15 cellular contexts compared by ENCODE assay signal in genomic region chr4:15376594-15376993, GRCh38. TPM values are rescaled to one million over a fixed set of nuclear protein-coding genes. Genes with fewer than 3 reads are reported as not detected.
A peak's percentile ranks its signal among the peaks of the same experiment; 100 is the strongest.
DNase-seq lines count a peak whose midpoint lies in the region; ATAC-seq, FAIRE-seq and TF ChIP-seq lines count a peak whose summit lies in the region.
"Had no signal": no experiment of that assay in that cellular context is flagged by ENCODE, and none has a peak within 500 bp of the region (broad histone marks: within the 10 kb centered on the region; RNA-seq: fewer than 3 reads in every experiment).

No MANE protein-coding gene starts in this region.

- peaks cover 0 to under 1% (median 0%) of the 10 kb centered on the region in 7 donors for H3K9me3 Mint-ChIP-seq in naive B cell

- H2BK120ac ChIP-seq in H1 (replicated peaks; ENCODE audit: low read depth, low read length) = no peak overlapping the region

- H3K4me2 ChIP-seq in H1 (ENCODE audit: insufficient read depth in 1 of 2, low read depth in 2 of 2, low read length in 2 of 2) (no peak overlapping the region), PC-9 (no peak overlapping the region)

- peak overlapping the region; percentile 40 to 94 (median 93) for H3K27ac Mint-ChIP-seq in naive B cell

- H3K9me3 ChIP-seq in H1 (ENCODE audit: insufficient read depth in 2 of 2, low read depth in 1 of 2, low read length in 1 of 2) = no peaks in the 10 kb centered on the region
- H3K9me3 ChIP-seq in PC-9 (ENCODE audit: insufficient read depth, low read depth) = no peaks in the 10 kb centered on the region
- H3K9me3 ChIP-seq: tibial nerve had no signal

- no peak overlapping the region for H3K23ac ChIP-seq in H1 (ENCODE audit: insufficient read length)

- H2BK15ac ChIP-seq in H1 (ENCODE audit: low read length) = no peak overlapping the region

- no peak for ATAC-seq in naive B cell (ENCODE audit: low read depth in 2 of 2)

- H3K36me3 Mint-ChIP-seq in naive B cell = no peaks in the 10 kb centered on the region
- H3K36me3 Mint-ChIP-seq: activated naive CD8-positive, alpha-beta T cell treated with anti-CD3 and anti-CD28 coated beads, Interleukin-2, amount 10 ng/mL, durations not matched to agents 7 days and 5 days had no signal

- no peak overlapping the region for H3K56ac ChIP-seq in H1 (replicated peaks; ENCODE audit: insufficient read length, low read depth, low read length)

- no peak overlapping the region for H3K18ac ChIP-seq in H1 (ENCODE audit: extremely low read depth, low read length)

- H3F3A ChIP-seq in PC-9 (ENCODE audit: insufficient read depth, low read depth) = no peaks in the 10 kb centered on the region

- H3K4ac ChIP-seq in H1 (replicated peaks; ENCODE audit: insufficient read length, low read depth, low read length) = no peak overlapping the region

- H3K79me1 ChIP-seq in H1 (ENCODE audit: low read depth, low read length) = no peaks in the 10 kb centered on the region

- no peak overlapping the region for H2BK20ac ChIP-seq in H1 (ENCODE audit: low read length)

- no peaks in the 10 kb centered on the region for H3K36me3 ChIP-seq in H1 (ENCODE audit: control insufficient read depth in 2 of 4, insufficient read depth in 4 of 4, low read length in 3 of 4)
- no peaks in the 10 kb centered on the region for H3K36me3 ChIP-seq in PC-9 (ENCODE audit: low read depth)
- H3K36me3 ChIP-seq: tibial nerve had no signal

- no peaks in the 10 kb centered on the region for H3K23me2 ChIP-seq in H1 (ENCODE audit: low read depth, low read length)

- peaks cover 18 to 40% (median 29%) of the 10 kb centered on the region in 3 donors for H3K4me1 Mint-ChIP-seq in naive B cell

- peak overlapping the region in 6 of 8 donors; percentile 24 to 80 (median 47) for H3K4me3 Mint-ChIP-seq in naive B cell
- H3K4me3 Mint-ChIP-seq: activated naive CD8-positive, alpha-beta T cell treated with anti-CD3 and anti-CD28 coated beads, Interleukin-2, amount 10 ng/mL, durations not matched to agents 7 days and 5 days had no signal

- H2BK5ac ChIP-seq in H1 (ENCODE audit: low read depth, low read length) = peak overlapping the region; percentile 18; the same call in 1 of the 2 replicates

- no peaks in the 10 kb centered on the region for H4K20me1 ChIP-seq in H1 (replicated peaks in 1 of 2; ENCODE audit: control insufficient read depth in 1 of 2, insufficient read depth in 2 of 2, low read length in 2 of 2)
- H4K20me1 ChIP-seq in PC-9 (ENCODE audit: insufficient read depth) = no peaks in the 10 kb centered on the region

- H3K27me3 ChIP-seq in H1 (replicated peaks in 1 of 4; ENCODE audit: control insufficient read depth in 3 of 4, extremely low read depth in 1 of 4, insufficient read depth in 3 of 4, low read length in 3 of 4) (no peaks in the 10 kb centered on the region), PC-9 (ENCODE audit: insufficient read depth, low read depth) (no peaks in the 10 kb centered on the region)
- H3K27me3 ChIP-seq: tibial nerve had no signal

- H3K14ac ChIP-seq in H1 (ENCODE audit: insufficient read length) = no peak overlapping the region

- CTCF ChIA-PET in H1 (lab: Charles Lee; ENCODE audit: partially characterized antibody) (interaction anchor here (1.7 kb wide), 1 partner anchor 82 kb away, joined by 6 read pairs; no protein-coding TSS in a partner anchor), PC-9 (lab: Charles Lee) (no interaction called here)

- H4K8ac ChIP-seq in H1 (ENCODE audit: extremely low read depth, insufficient read depth, low read length) = no peak overlapping the region

- no peak overlapping the region for H4K91ac ChIP-seq in H1 (replicated peaks; ENCODE audit: insufficient read length, low read length)

- no peak overlapping the region for H3K9ac ChIP-seq in H1 (replicated peaks in 1 of 4; ENCODE audit: extremely low read depth in 1 of 4, low read depth in 3 of 4, low read length in 3 of 4)

- peaks cover 0 to 4% (median 2%) of the 10 kb centered on the region in 4 experiments; a peak in 3 of 7 replicates for H3K4me1 ChIP-seq in H1 (replicated peaks in 1 of 4; ENCODE audit: control insufficient read depth in 3 of 4, insufficient read depth in 4 of 4, low read length in 3 of 4)
- H3K4me1 ChIP-seq in PC-9 (replicated peaks; ENCODE audit: insufficient read depth) = no peaks in the 10 kb centered on the region

- no peak overlapping the region for H3K4me3 ChIP-seq in H1 (ENCODE audit: extremely low read depth in 1 of 4, insufficient read depth in 2 of 4, low read depth in 3 of 4, low read length in 4 of 4)
- no peak overlapping the region for H3K4me3 ChIP-seq in PC-9
- H3K4me3 ChIP-seq: tibial nerve had no signal

- FAIRE-seq in H1 (lab: Jason Lieb, UNC) = no peak

- H4K5ac ChIP-seq in H1 (ENCODE audit: insufficient read length, low read depth, low read length) = no peak overlapping the region

- POLR2A ChIA-PET in H1 (lab: Charles Lee; ENCODE audit: partially characterized antibody) = no interaction called here
- POLR2A ChIA-PET in PC-9 (lab: Charles Lee; ENCODE audit: unreplicated experiment) = no interaction called here

- DNase-seq in DMS53 (lab: John Stamatoyannopoulos, UW) (peak; percentile 48), M059J (ENCODE audit: low read depth) (peak; percentile 75), H1 (ENCODE audit: low read depth in 1 of 2, low spot score in 2 of 2) (peak in 1 of 2 experiments; percentile 10), naive B cell (no peak), NCI-H2029 (lab: John Stamatoyannopoulos, UW) (no peak), D341Med (ENCODE audit: low spot score) (no peak), occipital lobe (lab: John Stamatoyannopoulos, UW) (no peak), PC-9 (no peak)
- DNase-seq: activated CD4-positive, alpha-beta T cell treated with anti-CD3 and anti-CD28 coated beads for 1 hour; activated naive CD8-positive, alpha-beta T cell treated with anti-CD3 and anti-CD28 coated beads, Interleukin-2, amount 10 ng/mL, durations not matched to agents 7 days and 5 days; DMS153; NCI-H1105; NCI-H446 had no signal

- TF ChIP-seq CTCF in H1 (IDR thresholded peaks at IDR 0.05; ENCODE audit: control extremely low read depth in 1 of 3, insufficient read depth in 1 of 3, low read depth in 1 of 3, low read length in 3 of 3) (no peak), PC-9 (conservative IDR thresholded peaks at IDR 0.05) (no peak)

- WGBS in H1 (ENCODE audit: extremely low coverage in 1 of 2, insufficient coverage in 1 of 2, insufficient read length in 1 of 2, insufficient replicate concordance in 2 of 2, low coverage in 1 of 2, low lambda C conversion rate in 2 of 2, missing lambda C conversion rate in 1 of 2), 2 experiments = 45% methylated on average over 2 of the region's 2 CpGs; no CpG with 5 or more reads in 1 of the 2 experiments

- TF ChIP-seq POLR2A in H1 (IDR thresholded peaks at IDR 0.05; ENCODE audit: control extremely low read depth in 1 of 2, low read depth in 2 of 2, low read length in 2 of 2) = no peak

- H3K27ac ChIP-seq in H1 (ENCODE audit: low read depth, low read length) (no peak overlapping the region), PC-9 (no peak overlapping the region)
- H3K27ac ChIP-seq: tibial nerve had no signal

- H3K9me2 ChIP-seq in PC-9 (ENCODE audit: insufficient read depth) = no peaks in the 10 kb centered on the region

- H2AK5ac ChIP-seq in H1 (ENCODE audit: low read depth, low read length) = no peak overlapping the region

- H3K27me3 Mint-ChIP-seq in naive B cell = peaks cover 0 to 3% (median 0%) of the 10 kb centered on the region in 3 donors

- no peak for TF ChIP-seq EP300 in H1 (IDR thresholded peaks at IDR 0.05; ENCODE audit: borderline replicate concordance in 1 of 2, low read depth in 2 of 2, low read length in 2 of 2)

- intact Hi-C loops in PC-9 (cut with micrococcal nuclease; ENCODE audit: unreplicated experiment) = no loop called here

- no peak overlapping the region for H2BK12ac ChIP-seq in H1 (ENCODE audit: low read depth, low read length)

- H2AFZ ChIP-seq in H1 (ENCODE audit: low read length) (no peak overlapping the region), PC-9 (no peak overlapping the region)

- H3K79me2 ChIP-seq in H1 (ENCODE audit: control insufficient read depth in 1 of 2, insufficient read depth in 2 of 2, low read length in 2 of 2) (no peaks in the 10 kb centered on the region), PC-9 (ENCODE audit: low read depth) (no peaks in the 10 kb centered on the region)

- BruUV-seq in PC-9 (replicated peaks; lab: Mats Ljungman, UMichigan) = no TSS peak

- TF ChIP-seq RAD21 in H1 (IDR thresholded peaks at IDR 0.05 in 1 of 2, conservative IDR thresholded peaks at IDR 0.05 in 1 of 2; ENCODE audit: low read depth in 2 of 2, low read length in 2 of 2) = no peak

TF ChIP-seq in H1, 55 proteins besides CTCF, POLR2A, EP300 and RAD21:
- TF ChIP-seq HDAC6 (IDR thresholded peaks at IDR 0.05; ENCODE audit: low read depth, low read length) = no peak
- TF ChIP-seq JUND (IDR thresholded peaks at IDR 0.05; ENCODE audit: low read length) = peak; percentile 60; the same call in 1 of the 2 replicates
TF ChIP-seq in H1: peak in this region for 1.

RNA-seq across cellular contexts. Expression of gene C1QTNF7, which starts 51.2 kb away (rescaled TPM):
- total RNA-seq in M059J (2014; rRNA removed; shearing (Covaris generic)) = not detected in 2 replicates
- total RNA-seq in H1 (2021; fragmentation: NEBNext Ultra II Directional; extraction: Animal tissue kit (Norgen Biotek cat#: 25700)) = not detected in 2 replicates
- polyA plus RNA-seq in H1 (2011; rRNA removed) (not detected in 2 replicates), naive B cell (ENCODE audit: low read depth in 6 of 6) (not detected)
- not detected for polyA plus RNA-seq in H1 (2011; cell fraction: cytosol; rRNA removed)
- polyA plus RNA-seq in H1 (2011; cell fraction: nucleus; rRNA removed) = not detected
- not detected in 4 replicates for polyA plus RNA-seq in H1 (2012, experiment 1 of 2)
- not detected for polyA plus RNA-seq in H1 (2012, experiment 2 of 2)
- polyA plus RNA-seq in H1 (2013, experiment 1 of 2) = not detected
- polyA plus RNA-seq in H1 (2013, experiment 2 of 2) = not detected
- polyA minus RNA-seq in H1 (2011; rRNA and poly(A)+ RNA removed) = not detected in 2 replicates
- polyA minus RNA-seq in H1 (2011; cell fraction: cytosol; rRNA and poly(A)+ RNA removed) = not detected
- polyA minus RNA-seq in H1 (2011; cell fraction: nucleus; rRNA and poly(A)+ RNA removed) = not detected
- total RNA-seq in occipital lobe (2.8 TPM), PC-9 (2021) (not detected in 2 replicates)
- total RNA-seq: activated naive CD8-positive, alpha-beta T cell treated with anti-CD3 and anti-CD28 coated beads, Interleukin-2, amount 10 ng/mL, durations not matched to agents 7 days and 5 days; dermis microvascular lymphatic vessel endothelial cell had no signal

Comparison
In these comparisons a context has a peak if more than half of its experiments do, and no peak if none do; other contexts are left out.
1. DNase-seq: peak in DMS53 (single experiment) and M059J (single experiment); none in naive B cell (single experiment), NCI-H2029 (single experiment), D341Med (single experiment), occipital lobe (single experiment) and PC-9 (0 of 2).